1 cellular context compared by ENCODE assay signal in genomic region chr6:135932651-135933050, GRCh38.
TF ChIP-seq lines count a peak whose summit lies in the region.

No MANE protein-coding gene starts in this region.

TF ChIP-seq in HepG2, 621 proteins besides CTCF, POLR2A, EP300 and RAD21 (continued from another document):
- TF ChIP-seq GLMP (CRISPR knock-in tag; IDR thresholded peaks at IDR 0.05; ENCODE audit: borderline replicate concordance) (no peak), HOXA7 (CRISPR knock-in tag; IDR thresholded peaks at IDR 0.05) (no peak), EED (CRISPR knock-in tag; IDR thresholded peaks at IDR 0.05) (no peak), ATF2 (CRISPR knock-in tag; IDR thresholded peaks at IDR 0.05) (no peak), ZNF446 (CRISPR knock-in tag; IDR thresholded peaks at IDR 0.05) (no peak), SOX5 (CRISPR knock-in tag; IDR thresholded peaks at IDR 0.05; ENCODE audit: borderline replicate concordance) (no peak), ARID3A (IDR thresholded peaks at IDR 0.05; ENCODE audit: low read depth, low read length) (no peak), REXO4 (CRISPR knock-in tag; IDR thresholded peaks at IDR 0.05; ENCODE audit: borderline replicate concordance) (no peak), ZNF674 (CRISPR knock-in tag; IDR thresholded peaks at IDR 0.05; ENCODE audit: low read depth) (no peak)
